1 cellular context compared by ENCODE assay signal in the genomic region with DNA sequence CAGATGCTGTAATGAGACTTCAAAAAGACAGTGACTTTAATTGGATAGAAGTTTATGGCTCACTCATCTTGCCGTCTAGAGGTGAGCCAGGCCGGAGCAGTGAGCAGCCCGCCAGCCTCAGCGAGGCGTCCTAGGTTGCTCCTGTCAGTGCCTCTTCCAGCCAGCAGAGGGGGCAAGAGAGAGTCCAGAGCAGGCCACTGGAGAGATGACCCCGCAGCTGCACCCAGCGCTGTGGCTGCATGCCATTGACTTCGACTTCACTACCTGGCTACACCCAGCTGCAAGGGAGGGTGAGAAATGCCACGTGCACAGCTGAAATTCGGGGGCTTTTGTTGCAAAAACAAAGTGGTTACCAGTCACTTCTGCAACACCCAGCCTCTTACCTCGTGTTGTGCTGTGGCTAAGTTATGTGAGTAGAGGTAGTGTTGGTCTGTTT.
TF ChIP-seq lines count a peak whose summit lies in the region.

No MANE protein-coding gene starts in this region.

TF ChIP-seq in H1, 55 proteins besides CTCF, POLR2A, EP300 and RAD21 (continued from another document):
- TF ChIP-seq ZNF274 (IDR thresholded peaks at IDR 0.05; ENCODE audit: borderline replicate concordance, extremely low read depth, low read length) = no peak
- TF ChIP-seq NRF1 (IDR thresholded peaks at IDR 0.05; ENCODE audit: low read depth, low read length) = no peak
- TF ChIP-seq SIX5 (IDR thresholded peaks at IDR 0.05; ENCODE audit: low read depth, low read length) = no peak
- no peak for TF ChIP-seq SUZ12 (IDR thresholded peaks at IDR 0.05; ENCODE audit: low read length)
- TF ChIP-seq ASH2L (IDR thresholded peaks at IDR 0.05; ENCODE audit: low read length) = no peak
- TF ChIP-seq KDM4A (IDR thresholded peaks at IDR 0.05; ENCODE audit: low read depth, low read length, severe bottlenecking) = no peak
- no peak for TF ChIP-seq CTBP2 (IDR thresholded peaks at IDR 0.05; ENCODE audit: borderline replicate concordance, insufficient read depth, insufficient read length, low read length)
- 0 out of 2 replicates have a peak, but pooled peaks have one; percentile 17 for TF ChIP-seq RXRA (IDR thresholded peaks at IDR 0.05; ENCODE audit: insufficient read depth, low read depth, low read length)
- TF ChIP-seq, protein P1, sequence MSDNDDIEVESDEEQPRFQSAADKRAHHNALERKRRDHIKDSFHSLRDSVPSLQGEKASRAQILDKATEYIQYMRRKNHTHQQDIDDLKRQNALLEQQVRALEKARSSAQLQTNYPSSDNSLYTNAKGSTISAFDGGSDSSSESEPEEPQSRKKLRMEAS (IDR thresholded peaks at IDR 0.05) = peak; percentile 90
- TF ChIP-seq CHD2 (IDR thresholded peaks at IDR 0.05; ENCODE audit: low read length) = no peak
- 0 out of 4 replicates have a peak, but pooled peaks of 1 of the 2 experiments have one; percentile 37 for TF ChIP-seq HDAC2 (IDR thresholded peaks at IDR 0.05; ENCODE audit: borderline replicate concordance in 1 of 2, low read depth in 2 of 2, low read length in 2 of 2)
- no peak for TF ChIP-seq SIRT6 (IDR thresholded peaks at IDR 0.05; ENCODE audit: low read length)
- peak; percentile 24; the same call in 1 of the 2 replicates for TF ChIP-seq GABPA (IDR thresholded peaks at IDR 0.05; ENCODE audit: borderline replicate concordance, insufficient read depth, low read length)
- TF ChIP-seq E2F6 (IDR thresholded peaks at IDR 0.05) = peak; percentile 83
- TF ChIP-seq CBX5 (IDR thresholded peaks at IDR 0.05; ENCODE audit: low read depth, low read length) = no peak
- no peak for TF ChIP-seq POLR2AphosphoS5 (IDR thresholded peaks at IDR 0.05; ENCODE audit: low read depth, low read length)
- TF ChIP-seq CBX8 (IDR thresholded peaks at IDR 0.05; ENCODE audit: borderline replicate concordance, low read depth, low read length) = no peak
- no peak for TF ChIP-seq JUN (IDR thresholded peaks at IDR 0.05; ENCODE audit: low read depth, low read length)
- no peak for TF ChIP-seq BCL11A (IDR thresholded peaks at IDR 0.05; ENCODE audit: low read depth in 2 of 2, low read length in 2 of 2)
- no peak for TF ChIP-seq CEBPB (IDR thresholded peaks at IDR 0.05; ENCODE audit: low read depth, low read length)
- TF ChIP-seq BRCA1 (IDR thresholded peaks at IDR 0.05; ENCODE audit: low read depth, low read length) = no peak
- TF ChIP-seq, protein P2, sequence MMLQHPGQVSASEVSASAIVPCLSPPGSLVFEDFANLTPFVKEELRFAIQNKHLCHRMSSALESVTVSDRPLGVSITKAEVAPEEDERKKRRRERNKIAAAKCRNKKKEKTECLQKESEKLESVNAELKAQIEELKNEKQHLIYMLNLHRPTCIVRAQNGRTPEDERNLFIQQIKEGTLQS (IDR thresholded peaks at IDR 0.05; ENCODE audit: insufficient read depth, low read depth, low read length) = no peak
- no peak for TF ChIP-seq RNF2 (IDR thresholded peaks at IDR 0.05; ENCODE audit: borderline replicate concordance, low read depth, low read length, missing control alignments, poor library complexity, severe bottlenecking)
- TF ChIP-seq POU5F1 (IDR thresholded peaks at IDR 0.05; ENCODE audit: low read depth, low read length) = no peak
- TF ChIP-seq SP4 (IDR thresholded peaks at IDR 0.05; ENCODE audit: low read length) = no peak
- TF ChIP-seq SP1 (IDR thresholded peaks at IDR 0.05; ENCODE audit: low read depth, low read length) = no peak
- TF ChIP-seq YY1 (IDR thresholded peaks at IDR 0.05; ENCODE audit: low read depth, low read length) = no peak
- no peak for TF ChIP-seq JUND (IDR thresholded peaks at IDR 0.05; ENCODE audit: low read length)
- TF ChIP-seq CHD7 (IDR thresholded peaks at IDR 0.05; ENCODE audit: insufficient replicate concordance, low read length) = no peak
- no peak for TF ChIP-seq RBBP5 (IDR thresholded peaks at IDR 0.05; ENCODE audit: borderline replicate concordance, low read depth, low read length)
